In genomic region chr17:42317256-42317966, GRCh38 we compare ENCODE assay signal across 24 cellular contexts. TPM values are rescaled to one million over a fixed set of nuclear protein-coding genes. Genes with fewer than 3 reads are reported as not detected.
DNase-seq lines count a peak whose midpoint lies in the region; ATAC-seq and TF ChIP-seq lines count a peak whose summit lies in the region.
"Had no signal": no experiment of that assay in that cellular context is flagged by ENCODE, and none has a peak within 500 bp of the region (broad histone marks: within the 10 kb centered on the region; RNA-seq: fewer than 3 reads in every experiment).

No MANE protein-coding gene starts in this region.

- no peak overlapping the region for H3K4me3 Mint-ChIP-seq in activated CD4-positive, alpha-beta T cell treated with anti-CD3 and anti-CD28 coated beads, Interleukin-2, amount 10 ng/mL, durations not matched to agents 24 days and 14 days
- H3K4me3 Mint-ChIP-seq in WTC11 = no peak overlapping the region
- H3K4me3 Mint-ChIP-seq in naive thymus-derived CD4-positive, alpha-beta T cell = peak overlapping the region in 4 of 10 donors; percentile 2 to 33 (median 18)
- H3K4me3 Mint-ChIP-seq: activated B cell treated with CpG ODN at 0.5 μM for 24 hours; HFFc6; neural crest cell; stimulated activated naive B cell treated with anti-CD40 and anti-IgM and Interleukin-4, amounts not matched to agents 10 μg/mL and 1 μg/mL and 100 μg/mL, for 72 hours had no signal

- H3K27me3 ChIP-seq in IMR-90 (ENCODE audit: control insufficient read depth, insufficient read depth, low read length) (no peaks in the 10 kb centered on the region), colonic mucosa (no peaks in the 10 kb centered on the region)
- no peaks in the 10 kb centered on the region for H3K27me3 ChIP-seq in naive thymus-derived CD4-positive, alpha-beta T cell (ENCODE audit: control insufficient read depth in 2 of 2, insufficient read depth in 2 of 2, low read length in 2 of 2)
- H3K27me3 ChIP-seq: BLaER1 treated with 17β-estradiol and CSF1 and Interleukin-3, amounts not matched to agents 10 nM and 100 nM had no signal

- in situ Hi-C loops in IMR-90 (cut with MboI; ENCODE audit: low sequenced_read_pairs) = no loop called here

- no peak overlapping the region for H3K18ac ChIP-seq in IMR-90 (ENCODE audit: low read depth, low read length)

- H4K20me1 ChIP-seq in IMR-90 (ENCODE audit: insufficient read depth, low read length) = peaks cover 3% of the 10 kb centered on the region; the same call in 1 of the 2 replicates

- no peak overlapping the region for H2BK120ac ChIP-seq in IMR-90 (ENCODE audit: low read depth, low read length)

- ATAC-seq in IMR-90 (ENCODE audit: low read depth) = no peak
- no peak for ATAC-seq in WTC11
- no peak for ATAC-seq in naive thymus-derived CD4-positive, alpha-beta T cell
- ATAC-seq: A549; stimulated activated naive B cell treated with anti-CD40 and anti-IgM and Interleukin-4, amounts not matched to agents 10 μg/mL and 1 μg/mL and 100 μg/mL, for 72 hours had no signal

- DNase-seq in activated CD4-positive, alpha-beta T cell treated with anti-CD3 and anti-CD28 coated beads, Interleukin-2, amount 10 ng/mL, durations not matched to agents 24 days and 14 days = no peak
- DNase-seq in activated CD4-positive, alpha-beta T cell treated with anti-CD3 and anti-CD28 coated beads for 48 hours = no peak
- DNase-seq in IMR-90 (no peak), WTC11 (ENCODE audit: low spot score) (no peak), colonic mucosa (no peak), HEK293T (ENCODE audit: extremely low spot score) (no peak), NCI-H1092 (lab: John Stamatoyannopoulos, UW) (no peak)
- no peak for DNase-seq in naive thymus-derived CD4-positive, alpha-beta T cell
- DNase-seq: activated B cell treated with CpG ODN at 0.5 μM for 24 hours; activated gamma-delta T cell treated with Interleukin-2 at 50 U/mL for 16 hours; cortex of kidney; DMS53; HFFc6; kidney glomerular epithelial cell; MM.1S; NCI-H187 treated with DMSO at 0.1 percent for 48 hours; retina; Right ventricle myocardium superior; stimulated activated CD4-positive, alpha-beta T cell treated with anti-CD3 and anti-CD28 coated beads, Interleukin-15, amount 100 ng/mL, for 24 hours; stimulated activated naive B cell treated with anti-CD40 and anti-IgM and Interleukin-4, amounts not matched to agents 10 μg/mL and 1 μg/mL and 100 μg/mL, for 72 hours; trophoblast cell had no signal

- intact Hi-C loops in activated CD4-positive, alpha-beta T cell treated with anti-CD3 and anti-CD28 coated beads, Interleukin-2, amount 10 ng/mL, durations not matched to agents 24 days and 14 days (cut with micrococcal nuclease) = no loop called here
- intact Hi-C loops in IMR-90 (cut with micrococcal nuclease) = no loop called here
- intact Hi-C loops in naive thymus-derived CD4-positive, alpha-beta T cell (cut with micrococcal nuclease) = loop anchor here in 1 of 2 donors (10.0 kb wide), 2 partner anchors 303 to 357 kb away; partner anchors contain the start of genes DNAJC7 and PLEKHH3
- intact Hi-C loops in colonic mucosa (cut with DNase I) = loop anchor here (10.0 kb wide), 1 partner anchor 93 kb away; no protein-coding TSS in a partner anchor

- H3K9me1 ChIP-seq in IMR-90 (ENCODE audit: insufficient read depth, low read length) = peaks cover 24% of the 10 kb centered on the region

- H3K9me3 ChIP-seq in IMR-90 (ENCODE audit: control insufficient read depth, insufficient read depth, low read length) (no peaks in the 10 kb centered on the region), colonic mucosa (no peaks in the 10 kb centered on the region)
- H3K9me3 ChIP-seq in naive thymus-derived CD4-positive, alpha-beta T cell (ENCODE audit: control insufficient read depth in 2 of 3, low read length in 3 of 3) = no peaks in the 10 kb centered on the region
- H3K9me3 ChIP-seq: A549; BLaER1 treated with 17β-estradiol and CSF1 and Interleukin-3, amounts not matched to agents 10 nM and 100 nM had no signal

- no peak overlapping the region for H3K56ac ChIP-seq in IMR-90 (ENCODE audit: extremely low read depth, insufficient read depth, low read length)

- H3K27me3 Mint-ChIP-seq in activated CD4-positive, alpha-beta T cell treated with anti-CD3 and anti-CD28 coated beads, Interleukin-2, amount 10 ng/mL, durations not matched to agents 24 days and 14 days = no peaks in the 10 kb centered on the region
- no peaks in the 10 kb centered on the region for H3K27me3 Mint-ChIP-seq in WTC11 (ENCODE audit: low read depth)
- H3K27me3 Mint-ChIP-seq in naive thymus-derived CD4-positive, alpha-beta T cell = no peaks in the 10 kb centered on the region
- H3K27me3 Mint-ChIP-seq: activated B cell treated with CpG ODN at 0.5 μM for 24 hours; stimulated activated naive B cell treated with anti-CD40 and anti-IgM and Interleukin-4, amounts not matched to agents 10 μg/mL and 1 μg/mL and 100 μg/mL, for 72 hours had no signal

- H3K4ac ChIP-seq in IMR-90 (ENCODE audit: low read depth, low read length) = no peak overlapping the region

- H3K27ac Mint-ChIP-seq in activated CD4-positive, alpha-beta T cell treated with anti-CD3 and anti-CD28 coated beads, Interleukin-2, amount 10 ng/mL, durations not matched to agents 24 days and 14 days = peak overlapping the region; percentile 45
- peak overlapping the region; percentile 7; the same call in 1 of the 2 replicates for H3K27ac Mint-ChIP-seq in WTC11
- H3K27ac Mint-ChIP-seq in naive thymus-derived CD4-positive, alpha-beta T cell = peak overlapping the region; percentile 41 to 92 (median 79)
- H3K27ac Mint-ChIP-seq: activated B cell treated with CpG ODN at 0.5 μM for 24 hours, HFFc6 had no signal

- peaks cover 73% of the 10 kb centered on the region for H3K36me3 Mint-ChIP-seq in activated CD4-positive, alpha-beta T cell treated with anti-CD3 and anti-CD28 coated beads, Interleukin-2, amount 10 ng/mL, durations not matched to agents 24 days and 14 days (ENCODE audit: low read depth)
- peaks cover 53% of the 10 kb centered on the region for H3K36me3 Mint-ChIP-seq in WTC11
- peaks cover 5 to 38% (median 11%) of the 10 kb centered on the region in 5 donors for H3K36me3 Mint-ChIP-seq in naive thymus-derived CD4-positive, alpha-beta T cell

- TF ChIP-seq CTCF in IMR-90 (conservative IDR thresholded peaks at IDR 0.05; ENCODE audit: low read depth, low read length) = no peak
- TF ChIP-seq CTCF in WTC11 (IDR thresholded peaks at IDR 0.05) = no peak
- no peak for TF ChIP-seq CTCF in colonic mucosa (IDR thresholded peaks at IDR 0.05)

- no peak overlapping the region for H2BK5ac ChIP-seq in IMR-90 (ENCODE audit: low read depth, low read length, poor library complexity, severe bottlenecking)

- CTCF ChIA-PET in IMR-90 (lab: Yijun Ruan, JAX) = interaction anchor here (2.0 kb wide), 1 partner anchor 200 kb away, joined by 5 read pairs; no protein-coding TSS in a partner anchor
- CTCF ChIA-PET in WTC11 (lab: Charles Lee) = interaction anchor here (0.6 to 12.3 kb wide), 4 partner anchors 12 to 200 kb away, joined by 3 to 196 read pairs (median 6); no protein-coding TSS in a partner anchor
- CTCF ChIA-PET in naive thymus-derived CD4-positive, alpha-beta T cell (lab: Charles Lee) = interaction anchor here (0.6 to 16.1 kb wide), 5 partner anchors 71 to 122 kb away, joined by 3 to 264 read pairs (median 3); partner anchors contain the start of gene STAT3
- CTCF ChIA-PET in HEK293T (lab: Yijun Ruan, JAX) = interaction anchor here (0.6 to 0.7 kb wide), 3 partner anchors 22 to 652 kb away, joined by 3 to 5 read pairs (median 3); no protein-coding TSS in a partner anchor

- POLR2A ChIA-PET in IMR-90 (lab: Charles Lee; ENCODE audit: unreplicated experiment) = interaction anchor here (0.6 kb wide), 1 partner anchor 126 kb away, joined by 3 read pairs; no protein-coding TSS in a partner anchor
- POLR2A ChIA-PET in WTC11 (lab: Charles Lee) = no interaction called here
- POLR2A ChIA-PET in naive thymus-derived CD4-positive, alpha-beta T cell (lab: Charles Lee) = interaction anchor here (0.6 to 2.5 kb wide), 8 partner anchors 8 to 95 kb away, joined by 3 to 16 read pairs (median 3); partner anchors contain the start of gene STAT3
- POLR2A ChIA-PET in HEK293T (lab: Yijun Ruan, JAX) = interaction anchor here (1.6 kb wide), 1 partner anchor 40 kb away, joined by 3 read pairs; no protein-coding TSS in a partner anchor

- no peak overlapping the region for H4K5ac ChIP-seq in IMR-90 (ENCODE audit: low read depth, low read length)

- H2BK20ac ChIP-seq in IMR-90 (ENCODE audit: low read depth, low read length) = no peak overlapping the region

- 58% methylated on average over 4 of the region's 7 CpGs; no CpG with 5 or more reads in 1 of the 2 experiments for WGBS in IMR-90 (ENCODE audit: extremely low coverage in 2 of 2, insufficient read length in 1 of 2), 2 experiments

- BruUV-seq in IMR-90 (replicated peaks; lab: Mats Ljungman, UMichigan) = no TSS peak

- dilution Hi-C loops in IMR-90 (cut with HindIII; ENCODE audit: low sequenced_read_pairs, unreplicated experiment) = no loop called here

- H3K4me2 ChIP-seq in IMR-90 (ENCODE audit: low read depth, low read length) = no peak overlapping the region
- H3K4me2 ChIP-seq: A549 had no signal

- H3K9me3 Mint-ChIP-seq in activated CD4-positive, alpha-beta T cell treated with anti-CD3 and anti-CD28 coated beads, Interleukin-2, amount 10 ng/mL, durations not matched to agents 24 days and 14 days = no peaks in the 10 kb centered on the region
- no peaks in the 10 kb centered on the region for H3K9me3 Mint-ChIP-seq in WTC11
- no peaks in the 10 kb centered on the region for H3K9me3 Mint-ChIP-seq in naive thymus-derived CD4-positive, alpha-beta T cell
- H3K9me3 Mint-ChIP-seq: activated B cell treated with CpG ODN at 0.5 μM for 24 hours; HFFc6; neural crest cell; stimulated activated naive B cell treated with anti-CD40 and anti-IgM and Interleukin-4, amounts not matched to agents 10 μg/mL and 1 μg/mL and 100 μg/mL, for 72 hours had no signal

- no peak overlapping the region for H3K9ac ChIP-seq in IMR-90 (ENCODE audit: low read depth, low read length)
- no peak overlapping the region for H3K9ac ChIP-seq in colonic mucosa (ENCODE audit: low read depth in 2 of 2, low read length in 2 of 2)
- H3K9ac ChIP-seq: BLaER1 treated with 17β-estradiol and CSF1 and Interleukin-3, amounts not matched to agents 10 nM and 100 nM had no signal

- H3K23ac ChIP-seq in IMR-90 (ENCODE audit: low read depth, low read length) = no peak overlapping the region

- TF ChIP-seq RAD21 in IMR-90 (IDR thresholded peaks at IDR 0.05; ENCODE audit: low read length) = no peak

- H3K4me3 ChIP-seq in IMR-90 (ENCODE audit: insufficient read depth, low read depth, low read length) = no peak overlapping the region
- H3K4me3 ChIP-seq in naive thymus-derived CD4-positive, alpha-beta T cell (ENCODE audit: low read length) = no peak overlapping the region
- no peak overlapping the region for H3K4me3 ChIP-seq in colonic mucosa
- H3K4me3 ChIP-seq: A549; BLaER1 treated with 17β-estradiol and CSF1 and Interleukin-3, amounts not matched to agents 10 nM and 100 nM had no signal

- no peak overlapping the region for H4K91ac ChIP-seq in IMR-90 (ENCODE audit: insufficient read depth, low read depth, low read length)

- H3K36me3 ChIP-seq in IMR-90 (ENCODE audit: control insufficient read depth, insufficient read depth, low read length) = peaks cover 68% of the 10 kb centered on the region
- peaks cover 0 to 27% (median 10%) of the 10 kb centered on the region in 3 experiments for H3K36me3 ChIP-seq in naive thymus-derived CD4-positive, alpha-beta T cell (ENCODE audit: control insufficient read depth in 2 of 3, insufficient read depth in 3 of 3, low read length in 3 of 3)
- peaks cover 21% of the 10 kb centered on the region for H3K36me3 ChIP-seq in colonic mucosa

- H2AFZ ChIP-seq in IMR-90 (replicated peaks; ENCODE audit: low read length, poor library complexity) = no peak overlapping the region

- TF ChIP-seq POLR2A in IMR-90 (IDR thresholded peaks at IDR 0.05; ENCODE audit: low read depth, low read length) = no peak

- H3K4me1 ChIP-seq in IMR-90 (ENCODE audit: control insufficient read depth, insufficient read depth, low read length) (peaks cover 13% of the 10 kb centered on the region), colonic mucosa (peaks cover 2% of the 10 kb centered on the region)
- H3K4me1 ChIP-seq in naive thymus-derived CD4-positive, alpha-beta T cell (ENCODE audit: control insufficient read depth in 2 of 2, insufficient read depth in 2 of 2, low read length in 2 of 2) = peaks cover 10 to 62% of the 10 kb centered on the region in 2 donors

- peaks cover 56% of the 10 kb centered on the region for H3K4me1 Mint-ChIP-seq in activated CD4-positive, alpha-beta T cell treated with anti-CD3 and anti-CD28 coated beads, Interleukin-2, amount 10 ng/mL, durations not matched to agents 24 days and 14 days
- H3K4me1 Mint-ChIP-seq in WTC11 = peaks cover 18% of the 10 kb centered on the region
- H3K4me1 Mint-ChIP-seq in naive thymus-derived CD4-positive, alpha-beta T cell = peaks cover 42 to 89% (median 75%) of the 10 kb centered on the region in 7 donors

- no peak overlapping the region for H3K27ac ChIP-seq in IMR-90 (ENCODE audit: insufficient read depth, low read length)
- peak overlapping the region; percentile 0 for H3K27ac ChIP-seq in naive thymus-derived CD4-positive, alpha-beta T cell (ENCODE audit: low read depth, low read length)
- no peak overlapping the region for H3K27ac ChIP-seq in colonic mucosa
- H3K27ac ChIP-seq: A549 had no signal

- H3K14ac ChIP-seq in IMR-90 (replicated peaks; ENCODE audit: low read depth, low read length) = no peak overlapping the region

- peak overlapping the region; percentile 17 for H2AK9ac ChIP-seq in IMR-90 (replicated peaks; ENCODE audit: low read depth, low read length, poor library complexity)

- no peak overlapping the region for H2BK15ac ChIP-seq in IMR-90 (ENCODE audit: low read depth, low read length)

- H3K79me1 ChIP-seq in IMR-90 (ENCODE audit: low read depth in 1 of 2, low read length in 2 of 2) = peaks cover 28 to 64% of the 10 kb centered on the region in 2 experiments; a peak in 3 of 4 replicates

- H4K8ac ChIP-seq in IMR-90 (ENCODE audit: low read depth in 2 of 2, low read length in 2 of 2) = no peak overlapping the region

- H2AK5ac ChIP-seq in IMR-90 (ENCODE audit: low read depth, low read length) = no peak overlapping the region

RNA-seq across cellular contexts. Expression of gene STAT5A, which starts 29.1 kb away (rescaled TPM):
- 346 and 348 TPM in 2 replicates for total RNA-seq in activated CD4-positive, alpha-beta T cell treated with anti-CD3 and anti-CD28 coated beads, Interleukin-2, amount 10 ng/mL, durations not matched to agents 24 days and 14 days
- total RNA-seq in IMR-90 (2012; rRNA removed) = 1.3 and 1.4 TPM in 2 replicates
- polyA plus RNA-seq in IMR-90 (2012; rRNA removed) = 1.4 and 1.5 TPM in 2 replicates
- 1.9 and 2.0 TPM in 2 replicates for polyA plus RNA-seq in IMR-90 (2012; cell fraction: cytosol; rRNA removed)
- polyA plus RNA-seq in IMR-90 (2012; cell fraction: nucleus; rRNA removed; ENCODE audit: low replicate concordance) = 5.2 and 5.6 TPM in 2 replicates
- total RNA-seq in WTC11 (2021) = 6.6 to 10.9 TPM (median 9.7 TPM) in 3 replicates
- total RNA-seq in naive thymus-derived CD4-positive, alpha-beta T cell = 100 to 1,000 TPM; 111 to 162 (median 150) TPM
- 100 to 1,000 TPM in 1 of 2 donors, 10 to 100 TPM in 1; 72.8 to 150 TPM for polyA plus RNA-seq in naive thymus-derived CD4-positive, alpha-beta T cell
- total RNA-seq in colonic mucosa = 10 to 100 TPM; 22.0 to 22.4 TPM

RNA-seq across cellular contexts. Expression of gene STAT5B, which starts 41.2 kb away (rescaled TPM):
- 184 and 189 TPM in 2 replicates for total RNA-seq in activated CD4-positive, alpha-beta T cell treated with anti-CD3 and anti-CD28 coated beads, Interleukin-2, amount 10 ng/mL, durations not matched to agents 24 days and 14 days
- total RNA-seq in IMR-90 (2012; rRNA removed) = 21.7 and 24.4 TPM in 2 replicates
- 28.7 and 29.6 TPM in 2 replicates for polyA plus RNA-seq in IMR-90 (2012; rRNA removed)
- 11.6 and 14.8 TPM in 2 replicates for polyA plus RNA-seq in IMR-90 (2012; cell fraction: cytosol; rRNA removed)
- polyA plus RNA-seq in IMR-90 (2012; cell fraction: nucleus; rRNA removed; ENCODE audit: low replicate concordance) = 95.5 and 119 TPM in 2 replicates
- 36.4 to 42.2 TPM (median 37.9 TPM) in 3 replicates for total RNA-seq in WTC11 (2021)
- 100 to 1,000 TPM; 143 to 192 (median 183) TPM for total RNA-seq in naive thymus-derived CD4-positive, alpha-beta T cell
- polyA plus RNA-seq in naive thymus-derived CD4-positive, alpha-beta T cell = 100 to 1,000 TPM in 1 of 2 donors, 10 to 100 TPM in 1; 98.0 to 135 TPM
- total RNA-seq in colonic mucosa = 10 to 100 TPM; 29.3 to 38.4 TPM

Comparison
In these comparisons a context has a peak if more than half of its experiments do, and no peak if none do; other contexts are left out.
1. H3K27ac Mint-ChIP-seq: peak in every context shown above with its lines; median percentile 79 in naive thymus-derived CD4-positive, alpha-beta T cell; 45 in activated CD4-positive, alpha-beta T cell treated with anti-CD3 and anti-CD28 coated beads, Interleukin-2, amount 10 ng/mL, durations not matched to agents 24 days and 14 days; 7 in WTC11.